ENCODE assay signal across 18 cellular contexts in genomic region chr1:30785181-30785580, GRCh38. TPM values are rescaled to one million over a fixed set of nuclear protein-coding genes. Genes with fewer than 3 reads are reported as not detected.
DNase-seq lines count a peak whose midpoint lies in the region; ATAC-seq and TF ChIP-seq lines count a peak whose summit lies in the region.
"Had no signal": no experiment of that assay in that cellular context is flagged by ENCODE, and none has a peak within 500 bp of the region (broad histone marks: within the 10 kb centered on the region; RNA-seq: fewer than 3 reads in every experiment).

No MANE protein-coding gene starts in this region.

- no peak for DNase-seq in activated naive CD4-positive, alpha-beta T cell treated with anti-CD3 and anti-CD28 coated beads, Interleukin-2, amount 10 ng/mL, durations not matched to agents 7 days and 5 days
- DNase-seq in activated naive CD4-positive, alpha-beta T cell (lab: John Stamatoyannopoulos, UW), result no peak
- DNase-seq in RWPE1 (ENCODE audit: low spot score), result no peak
- peak; percentile 40 for DNase-seq in islet precursor cell
- DNase-seq in neuronal stem cell (ENCODE audit: low spot score), result no peak
- no peak for DNase-seq in upper lobe of left lung
- DNase-seq in MG63, result no peak
- no peak for DNase-seq in activated CD4-positive, alpha-beta memory T cell treated with anti-CD3 and anti-CD28 coated beads, Interleukin-2, amount 10 ng/mL, durations not matched to agents 7 days and 5 days
- DNase-seq: Caco-2; CD8-positive, alpha-beta memory T cell; DND-41; GDM1; HCEC 1CT; HFFc6 had no signal

- CTCF ChIA-PET in activated naive CD4-positive, alpha-beta T cell treated with anti-CD3 and anti-CD28 coated beads, Interleukin-2, amount 10 ng/mL, durations not matched to agents 7 days and 5 days (lab: Charles Lee), result interaction anchor here (4.8 to 14.4 kb wide), 3 partner anchors 17 to 127 kb away, joined by 29 to 465 read pairs (median 52); partner anchors contain the start of gene MATN1
- CTCF ChIA-PET in RWPE1 (lab: Yijun Ruan, JAX), result interaction anchor here (0.7 to 1.0 kb wide), 2 partner anchors 8 to 126 kb away, joined by 3 read pairs; no protein-coding TSS in a partner anchor
- CTCF ChIA-PET in activated CD4-positive, alpha-beta memory T cell treated with anti-CD3 and anti-CD28 coated beads, Interleukin-2, amount 10 ng/mL, durations not matched to agents 7 days and 5 days (lab: Charles Lee), result interaction anchor here (0.5 to 13.9 kb wide), 3 partner anchors 16 to 401 kb away, joined by 4 to 494 read pairs (median 4); no protein-coding TSS in a partner anchor

- H3K79me1 ChIP-seq in neuronal stem cell (ENCODE audit: low read depth, low read length), result no peaks in the 10 kb centered on the region

- H3K27me3 Mint-ChIP-seq in activated naive CD4-positive, alpha-beta T cell treated with anti-CD3 and anti-CD28 coated beads, Interleukin-2, amount 10 ng/mL, durations not matched to agents 7 days and 5 days, result peaks cover 68% of the 10 kb centered on the region
- H3K27me3 Mint-ChIP-seq in activated CD4-positive, alpha-beta memory T cell treated with anti-CD3 and anti-CD28 coated beads, Interleukin-2, amount 10 ng/mL, durations not matched to agents 7 days and 5 days, result peaks cover 20% of the 10 kb centered on the region

- H2BK15ac ChIP-seq in neuronal stem cell (ENCODE audit: low read length), result no peak overlapping the region

- no peak for TF ChIP-seq POLR2A in upper lobe of left lung (IDR thresholded peaks at IDR 0.05)

- H3K4me3 Mint-ChIP-seq in activated naive CD4-positive, alpha-beta T cell treated with anti-CD3 and anti-CD28 coated beads, Interleukin-2, amount 10 ng/mL, durations not matched to agents 7 days and 5 days, result no peak overlapping the region
- H3K4me3 Mint-ChIP-seq in activated CD4-positive, alpha-beta memory T cell treated with anti-CD3 and anti-CD28 coated beads, Interleukin-2, amount 10 ng/mL, durations not matched to agents 7 days and 5 days, result no peak overlapping the region
- H3K4me3 Mint-ChIP-seq: CD8-positive, alpha-beta memory T cell; HFFc6 had no signal

- H3K27ac ChIP-seq in RWPE1, result peak overlapping the region; percentile 58
- H3K27ac ChIP-seq in neuronal stem cell (replicated peaks; ENCODE audit: low read length), result no peak overlapping the region
- H3K27ac ChIP-seq in upper lobe of left lung, result no peak overlapping the region
- H3K27ac ChIP-seq: 22Rv1, BLaER1, HL-60 had no signal

- no peak overlapping the region for H3K4me3 ChIP-seq in neuronal stem cell (ENCODE audit: low read length in 2 of 2)
- H3K4me3 ChIP-seq in upper lobe of left lung, result no peak overlapping the region
- no peak overlapping the region for H3K4me3 ChIP-seq in MG63
- H3K4me3 ChIP-seq: BLaER1 had no signal

- peak overlapping the region; percentile 11 for H3K27ac Mint-ChIP-seq in activated naive CD4-positive, alpha-beta T cell treated with anti-CD3 and anti-CD28 coated beads, Interleukin-2, amount 10 ng/mL, durations not matched to agents 7 days and 5 days
- no peak overlapping the region for H3K27ac Mint-ChIP-seq in activated CD4-positive, alpha-beta memory T cell treated with anti-CD3 and anti-CD28 coated beads, Interleukin-2, amount 10 ng/mL, durations not matched to agents 7 days and 5 days
- H3K27ac Mint-ChIP-seq: CD8-positive, alpha-beta memory T cell; HFFc6 had no signal

- H3K23ac ChIP-seq in neuronal stem cell (ENCODE audit: low read depth, low read length, poor library complexity), result no peak overlapping the region

- H3K27me3 ChIP-seq in neuronal stem cell (ENCODE audit: control insufficient read depth in 3 of 3, insufficient read depth in 3 of 3, low read depth in 1 of 3, low read length in 3 of 3), result no peaks in the 10 kb centered on the region
- H3K27me3 ChIP-seq in upper lobe of left lung, result no peaks in the 10 kb centered on the region
- H3K27me3 ChIP-seq in MG63, result no peaks in the 10 kb centered on the region

- no peak overlapping the region for H3K9ac ChIP-seq in neuronal stem cell (ENCODE audit: low read depth, low read length, poor library complexity)
- H3K9ac ChIP-seq: BLaER1 had no signal

- H2BK5ac ChIP-seq in neuronal stem cell (ENCODE audit: low read length), result no peak overlapping the region

- H3K14ac ChIP-seq in neuronal stem cell (ENCODE audit: low read length), result no peak overlapping the region

- H3K36me3 Mint-ChIP-seq in activated naive CD4-positive, alpha-beta T cell treated with anti-CD3 and anti-CD28 coated beads, Interleukin-2, amount 10 ng/mL, durations not matched to agents 7 days and 5 days, result no peaks in the 10 kb centered on the region
- no peaks in the 10 kb centered on the region for H3K36me3 Mint-ChIP-seq in activated CD4-positive, alpha-beta memory T cell treated with anti-CD3 and anti-CD28 coated beads, Interleukin-2, amount 10 ng/mL, durations not matched to agents 7 days and 5 days (ENCODE audit: low read depth)
- H3K36me3 Mint-ChIP-seq: CD8-positive, alpha-beta memory T cell had no signal

- no peaks in the 10 kb centered on the region for H3K9me3 Mint-ChIP-seq in activated naive CD4-positive, alpha-beta T cell treated with anti-CD3 and anti-CD28 coated beads, Interleukin-2, amount 10 ng/mL, durations not matched to agents 7 days and 5 days
- H3K9me3 Mint-ChIP-seq in activated CD4-positive, alpha-beta memory T cell treated with anti-CD3 and anti-CD28 coated beads, Interleukin-2, amount 10 ng/mL, durations not matched to agents 7 days and 5 days, result no peaks in the 10 kb centered on the region
- H3K9me3 Mint-ChIP-seq: CD8-positive, alpha-beta memory T cell; HFFc6 had no signal

- no peak overlapping the region for H4K8ac ChIP-seq in neuronal stem cell (ENCODE audit: low read depth, low read length)

- no peaks in the 10 kb centered on the region for H3K4me1 Mint-ChIP-seq in activated naive CD4-positive, alpha-beta T cell treated with anti-CD3 and anti-CD28 coated beads, Interleukin-2, amount 10 ng/mL, durations not matched to agents 7 days and 5 days
- H3K4me1 Mint-ChIP-seq in activated CD4-positive, alpha-beta memory T cell treated with anti-CD3 and anti-CD28 coated beads, Interleukin-2, amount 10 ng/mL, durations not matched to agents 7 days and 5 days, result no peaks in the 10 kb centered on the region

- TF ChIP-seq EP300 in upper lobe of left lung (IDR thresholded peaks at IDR 0.05), result no peak

- no peak for ATAC-seq in upper lobe of left lung (ENCODE audit: low FRiP score in 2 of 2)

- no peak overlapping the region for H3K4ac ChIP-seq in neuronal stem cell (ENCODE audit: low read length)

- WGBS in neuronal stem cell (ENCODE audit: extremely low coverage in 2 of 2, insufficient read length in 2 of 2, insufficient replicate concordance in 1 of 2), 2 donors, result no CpG with 5 or more reads among the region's 7 CpGs
- 92% methylated on average over 7 of the region's 7 CpGs for WGBS in upper lobe of left lung, 2 donors

- no peak overlapping the region for H3K4me2 ChIP-seq in neuronal stem cell (ENCODE audit: insufficient read depth, low read length, poor library complexity, severe bottlenecking)
- H3K4me2 ChIP-seq: BLaER1 had no signal

- TF ChIP-seq CTCF in RWPE1 (conservative IDR thresholded peaks at IDR 0.05; ENCODE audit: low read depth) (no peak), upper lobe of left lung (IDR thresholded peaks at IDR 0.05) (no peak)

- no peak overlapping the region for H2AK5ac ChIP-seq in neuronal stem cell (ENCODE audit: low read depth, low read length)

- POLR2A ChIA-PET in RWPE1 (lab: Yijun Ruan, JAX; ENCODE audit: low non-redundant PET), result no interaction called here
- POLR2A ChIA-PET in activated CD4-positive, alpha-beta memory T cell treated with anti-CD3 and anti-CD28 coated beads, Interleukin-2, amount 10 ng/mL, durations not matched to agents 7 days and 5 days (lab: Charles Lee), result interaction anchor here (1.9 kb wide), 1 partner anchor 11 kb away, joined by 5 read pairs; no protein-coding TSS in a partner anchor

- H4K91ac ChIP-seq in neuronal stem cell (ENCODE audit: low read depth, low read length, poor library complexity), result no peak overlapping the region

- peak overlapping the region; percentile 53 for H2AFZ ChIP-seq in neuronal stem cell (ENCODE audit: low read length)

- no peaks in the 10 kb centered on the region for H3K9me3 ChIP-seq in neuronal stem cell (replicated peaks in 1 of 2; ENCODE audit: control insufficient read depth in 2 of 2, insufficient read depth in 1 of 2, low read depth in 1 of 2, low read length in 2 of 2)
- H3K9me3 ChIP-seq in upper lobe of left lung, result no peaks in the 10 kb centered on the region
- no peaks in the 10 kb centered on the region for H3K9me3 ChIP-seq in MG63
- H3K9me3 ChIP-seq: BLaER1, Caco-2 had no signal

- H3K36me3 ChIP-seq in neuronal stem cell (replicated peaks in 1 of 2; ENCODE audit: control insufficient read depth in 2 of 2, insufficient read depth in 2 of 2, low read length in 2 of 2), result no peaks in the 10 kb centered on the region
- H3K36me3 ChIP-seq in upper lobe of left lung, result no peaks in the 10 kb centered on the region
- no peaks in the 10 kb centered on the region for H3K36me3 ChIP-seq in MG63
- H3K36me3 ChIP-seq: BLaER1 had no signal

- no peak overlapping the region for H2BK12ac ChIP-seq in neuronal stem cell (ENCODE audit: low read length)

- H3K4me1 ChIP-seq in neuronal stem cell (ENCODE audit: control insufficient read depth in 2 of 2, insufficient read depth in 1 of 2, low read depth in 1 of 2, low read length in 2 of 2) (peaks cover 18 to 34% of the 10 kb centered on the region in 2 donors), upper lobe of left lung (peaks cover 6 to 29% (median 13%) of the 10 kb centered on the region in 4 donors)

- no peak overlapping the region for H3K18ac ChIP-seq in neuronal stem cell (ENCODE audit: low read length)

- no peak overlapping the region for H2BK120ac ChIP-seq in neuronal stem cell (ENCODE audit: low read depth, low read length)

RNA-seq across cellular contexts. Expression of gene LAPTM5, which starts 27.6 kb away (rescaled TPM):
- 0.15 TPM for polyA plus RNA-seq in neuronal stem cell (2013, experiment 1 of 2)
- polyA plus RNA-seq in neuronal stem cell (2013, experiment 2 of 2), result 0.10 TPM
- total RNA-seq in upper lobe of left lung, result 100 to 1,000 TPM; 148 to 624 (median 225) TPM
- 0.30 TPM in 1 of 2 replicates, not detected in the other for total RNA-seq in MG63 (2014; rRNA removed; shearing (Covaris generic); ENCODE audit: low replicate concordance)
- total RNA-seq in activated CD4-positive, alpha-beta memory T cell treated with anti-CD3 and anti-CD28 coated beads, Interleukin-2, amount 10 ng/mL, durations not matched to agents 7 days and 5 days, result 100 to 1,000 TPM; 481 to 482 TPM
- total RNA-seq: A673, Caco-2 had no signal

Comparison
In these comparisons a context has a peak if more than half of its experiments do, and no peak if none do; other contexts are left out.
1. RNA of gene LAPTM5, which starts 27.6 kb away (total RNA-seq): 481 to 482 TPM in activated CD4-positive, alpha-beta memory T cell treated with anti-CD3 and anti-CD28 coated beads, Interleukin-2, amount 10 ng/mL, durations not matched to agents 7 days and 5 days and 148 to 624 TPM in upper lobe of left lung; 0.30 TPM in MG63; every median in the first group is over 100 times any median in the second.